ENCODE assay signal across 9 cellular contexts in genomic region chr5:181159286-181160143, GRCh38. TPM values are rescaled to one million over a fixed set of nuclear protein-coding genes. Genes with fewer than 3 reads are reported as not detected.
DNase-seq lines count a peak whose midpoint lies in the region; ATAC-seq and TF ChIP-seq lines count a peak whose summit lies in the region.
"Had no signal": no experiment of that assay in that cellular context is flagged by ENCODE, and none has a peak within 500 bp of the region (broad histone marks: within the 10 kb centered on the region; RNA-seq: fewer than 3 reads in every experiment).

No MANE protein-coding gene starts in this region.

- intact Hi-C loops in posterior cingulate gyrus (cut with DNase I) = no loop called here
- intact Hi-C loops in upper lobe of right lung (cut with DNase I) = no loop called here

- H3K4me2 ChIP-seq in MM.1S (ENCODE audit: low read depth, low read length) = peak overlapping the region; percentile 80; the same call in 1 of the 2 replicates

- TF ChIP-seq CTCF in MM.1S (IDR thresholded peaks at IDR 0.05; ENCODE audit: low read length) (peak; percentile 92), upper lobe of right lung (IDR thresholded peaks at IDR 0.05) (peak; percentile 87)

- no peaks in the 10 kb centered on the region for H3K9me2 ChIP-seq in MM.1S (replicated peaks; ENCODE audit: insufficient read depth, low read length)

- ATAC-seq in upper lobe of right lung = peak; percentile 96

- H3K27me3 ChIP-seq in MM.1S (replicated peaks; ENCODE audit: insufficient read depth, low read length) (peaks cover 5% of the 10 kb centered on the region; the same call in 1 of the 2 replicates), upper lobe of right lung (peaks cover 6% of the 10 kb centered on the region)

- peak overlapping the region; percentile 71; the same call in 1 of the 2 replicates for H3K9ac ChIP-seq in MM.1S (ENCODE audit: low read length)

- H3K4me1 ChIP-seq in MM.1S (ENCODE audit: low read length) = peaks cover 16% of the 10 kb centered on the region
- H3K4me1 ChIP-seq in upper lobe of right lung = no peaks in the 10 kb centered on the region

- H4K20me1 ChIP-seq in MM.1S (ENCODE audit: insufficient read depth, low read length) = no peaks in the 10 kb centered on the region

- H2AFZ ChIP-seq in MM.1S (ENCODE audit: low read length) = peak overlapping the region; percentile 94

- no peaks in the 10 kb centered on the region for H3K9me3 ChIP-seq in MM.1S (replicated peaks; ENCODE audit: insufficient read depth, low read length)
- no peaks in the 10 kb centered on the region for H3K9me3 ChIP-seq in upper lobe of right lung

- DNase-seq in GDM1 (lab: John Stamatoyannopoulos, UW) (peak; percentile 48), HCEC 1CT (peak; percentile 61), MM.1S (peak; percentile 79), SK-N-DZ (ENCODE audit: low spot score) (peak; percentile 84), glomerular visceral epithelial cell (ENCODE audit: extremely low spot score) (peak; percentile 86), posterior cingulate gyrus (peak; percentile 78 to 98 (median 94)), upper lobe of right lung (peak; percentile 92)
- peak; percentile 83 to 96 (median 90) for DNase-seq in activated naive CD4-positive, alpha-beta T cell (lab: John Stamatoyannopoulos, UW)

- H3K79me2 ChIP-seq in MM.1S (ENCODE audit: low read length) = no peaks in the 10 kb centered on the region

- H3K27ac ChIP-seq in MM.1S (ENCODE audit: low read length) (peak overlapping the region; percentile 81), upper lobe of right lung (no peak overlapping the region)

- H3K4me3 ChIP-seq in MM.1S (ENCODE audit: low read length) (peak overlapping the region; percentile 63), upper lobe of right lung (no peak overlapping the region)

- H3K36me3 ChIP-seq in MM.1S (replicated peaks; ENCODE audit: insufficient read depth, low read length) = no peaks in the 10 kb centered on the region
- H3K36me3 ChIP-seq in upper lobe of right lung = no peaks in the 10 kb centered on the region

- H3F3A ChIP-seq in MM.1S (ENCODE audit: insufficient read depth, low read length) = peaks cover 5% of the 10 kb centered on the region

RNA-seq across cellular contexts. Expression of gene OR2V2, which starts 12.1 kb away (rescaled TPM):
- not detected in 2 replicates for polyA plus RNA-seq in SK-N-DZ (2014; cell fraction: cytosol; rRNA removed)
- polyA plus RNA-seq in SK-N-DZ (2014; cell fraction: nucleus; rRNA removed) = not detected in 2 replicates
- total RNA-seq in upper lobe of right lung = not detected
- total RNA-seq: urinary bladder had no signal
- polyA plus RNA-seq: urinary bladder had no signal

RNA-seq across cellular contexts. Expression of gene OR2V1, which starts 28.5 kb away (rescaled TPM):
- polyA plus RNA-seq in SK-N-DZ (2014; cell fraction: cytosol; rRNA removed) = not detected in 2 replicates
- polyA plus RNA-seq in SK-N-DZ (2014; cell fraction: nucleus; rRNA removed) = not detected in 2 replicates
- total RNA-seq in upper lobe of right lung = not detected
- total RNA-seq: urinary bladder had no signal
- polyA plus RNA-seq: urinary bladder had no signal

RNA-seq across cellular contexts. Expression of gene TRIM7, which starts 45.5 kb away (rescaled TPM):
- 0.17 and 1.8 TPM in 2 replicates for polyA plus RNA-seq in SK-N-DZ (2014; cell fraction: cytosol; rRNA removed)
- 2.4 and 4.4 TPM in 2 replicates for polyA plus RNA-seq in SK-N-DZ (2014; cell fraction: nucleus; rRNA removed)
- 4.9 TPM for total RNA-seq in upper lobe of right lung
